ENCODE assay signal across 1 cellular context in genomic region chr2:69376385-69376784, GRCh38.
TF ChIP-seq lines count a peak whose summit lies in the region.

No MANE protein-coding gene starts in this region.

TF ChIP-seq in GM23338, 12 proteins besides CTCF, POLR2A, EP300 and RAD21 (continued from another document):
- TF ChIP-seq ZNF462 (CRISPR knock-in tag; IDR thresholded peaks at IDR 0.05) (no peak), POLR2AphosphoS5 (IDR thresholded peaks at IDR 0.05; ENCODE audit: low read depth) (no peak), ZNF331 (CRISPR knock-in tag; IDR thresholded peaks at IDR 0.05; ENCODE audit: low read depth) (no peak), ZNF114 (CRISPR knock-in tag; IDR thresholded peaks at IDR 0.05) (no peak), ETS1 (IDR thresholded peaks at IDR 0.05) (no peak), STAT1 (IDR thresholded peaks at IDR 0.05; ENCODE audit: unreplicated experiment) (no peak), REST (IDR thresholded peaks at IDR 0.05; ENCODE audit: unreplicated experiment) (no peak), EZH2phosphoT487 (IDR thresholded peaks at IDR 0.05; ENCODE audit: unreplicated experiment) (no peak)
